In the genomic region with DNA sequence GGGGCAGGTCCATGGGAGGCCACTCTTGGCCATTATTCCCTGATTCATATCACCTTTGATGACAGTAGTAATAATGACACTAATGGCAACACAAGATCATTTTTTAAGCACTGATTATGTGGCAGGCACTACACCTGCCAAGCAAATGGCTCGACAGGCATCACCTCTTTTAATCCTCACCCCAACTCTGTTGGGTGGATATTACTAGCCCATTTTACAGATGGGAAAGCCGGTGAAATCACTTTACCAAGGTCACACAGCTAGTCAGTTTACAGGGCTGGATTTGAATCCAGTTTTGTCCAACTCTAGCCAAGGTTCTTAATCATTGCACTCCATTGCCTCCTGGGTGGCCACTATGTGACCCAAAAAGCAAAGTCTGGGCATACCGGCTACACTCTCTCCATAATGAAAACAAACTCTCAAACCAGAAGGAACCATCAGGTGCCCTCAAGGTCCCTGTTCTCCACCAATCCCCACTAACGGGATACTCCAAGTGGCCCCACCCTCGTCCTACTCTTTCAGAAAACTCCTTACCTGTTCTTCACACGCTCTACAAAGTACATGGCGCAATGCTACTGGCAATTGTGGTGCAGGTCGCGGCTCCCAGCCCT, we compare ENCODE assay signal across 8 cellular contexts. TPM values are rescaled to one million over a fixed set of nuclear protein-coding genes. Genes with fewer than 3 reads are reported as not detected.
DNase-seq lines count a peak whose midpoint lies in the region; ATAC-seq and TF ChIP-seq lines count a peak whose summit lies in the region.

No MANE protein-coding gene starts in this region.

- H3K4me3 Mint-ChIP-seq in CD8-positive, alpha-beta T cell, result peak overlapping the region; percentile 92
- H3K4me3 Mint-ChIP-seq in activated CD8-positive, alpha-beta T cell treated with anti-CD3 and anti-CD28 coated beads for 36 hours, result peak overlapping the region; percentile 99

- POLR2A ChIA-PET in CD8-positive, alpha-beta T cell (lab: Charles Lee), result interaction anchor here (0.6 to 1.3 kb wide), 3 partner anchors 21 to 56 kb away, joined by 3 read pairs; no protein-coding TSS in a partner anchor
- POLR2A ChIA-PET in activated CD8-positive, alpha-beta T cell treated with anti-CD3 and anti-CD28 coated beads for 36 hours (lab: Charles Lee), result interaction anchor here (0.9 kb wide), 1 partner anchor 14 kb away, joined by 6 read pairs; no protein-coding TSS in a partner anchor

- no peaks in the 10 kb centered on the region for H3K9me3 ChIP-seq in CD8-positive, alpha-beta T cell (ENCODE audit: low read length)
- no peaks in the 10 kb centered on the region for H3K9me3 ChIP-seq in skeletal muscle tissue (ENCODE audit: control insufficient read depth in 3 of 3, low read length in 3 of 3)

- TF ChIP-seq CTCF in CD8-positive, alpha-beta T cell (IDR thresholded peaks at IDR 0.05), result no peak
- TF ChIP-seq CTCF in activated CD8-positive, alpha-beta T cell treated with anti-CD3 and anti-CD28 coated beads for 36 hours (IDR thresholded peaks at IDR 0.05), result no peak

- peak overlapping the region; percentile 94 to 95 (median 94) for H3K9ac ChIP-seq in skeletal muscle tissue (ENCODE audit: low read depth in 1 of 3, low read length in 3 of 3)

- no peaks in the 10 kb centered on the region for H3K27me3 ChIP-seq in CD8-positive, alpha-beta T cell (ENCODE audit: insufficient read depth, low read length)
- no peaks in the 10 kb centered on the region for H3K27me3 ChIP-seq in skeletal muscle tissue (ENCODE audit: control insufficient read depth in 3 of 3, insufficient read depth in 3 of 3, low read length in 3 of 3)

- H3K36me3 ChIP-seq in CD8-positive, alpha-beta T cell (ENCODE audit: insufficient read depth, low read length), result no peaks in the 10 kb centered on the region
- no peaks in the 10 kb centered on the region for H3K36me3 ChIP-seq in skeletal muscle tissue (ENCODE audit: control insufficient read depth in 3 of 3, insufficient read depth in 3 of 3, low read length in 3 of 3)

- peaks cover 23% of the 10 kb centered on the region for H3K4me1 ChIP-seq in CD8-positive, alpha-beta T cell (ENCODE audit: insufficient read depth, low read length)
- peaks cover 11 to 23% (median 15%) of the 10 kb centered on the region in 3 donors for H3K4me1 ChIP-seq in skeletal muscle tissue (ENCODE audit: control insufficient read depth in 3 of 3, insufficient read depth in 3 of 3, low read length in 3 of 3)

- H3K4me3 ChIP-seq in CD8-positive, alpha-beta T cell (ENCODE audit: low read depth, low read length), result peak overlapping the region; percentile 63
- peak overlapping the region; percentile 86 to 96 (median 93) for H3K4me3 ChIP-seq in skeletal muscle tissue (ENCODE audit: low read length in 3 of 3)

- CTCF ChIA-PET in CD8-positive, alpha-beta T cell (lab: Charles Lee), result no interaction called here
- CTCF ChIA-PET in activated CD8-positive, alpha-beta T cell treated with anti-CD3 and anti-CD28 coated beads for 36 hours (lab: Charles Lee), result no interaction called here

- peaks cover 60% of the 10 kb centered on the region for H3K4me1 Mint-ChIP-seq in CD8-positive, alpha-beta T cell (ENCODE audit: low read depth)
- H3K4me1 Mint-ChIP-seq in activated CD8-positive, alpha-beta T cell treated with anti-CD3 and anti-CD28 coated beads for 36 hours (ENCODE audit: low read depth), result peaks cover 49% of the 10 kb centered on the region

- intact Hi-C loops in CD8-positive, alpha-beta T cell (cut with DNase I, micrococcal nuclease), result loop anchor here in 1 of 2 experiments (5.0 kb wide), 1 partner anchor 623 kb away; the partner anchor contains the start of gene RAB14
- intact Hi-C loops in activated CD8-positive, alpha-beta T cell treated with anti-CD3 and anti-CD28 coated beads for 36 hours (cut with micrococcal nuclease), result no loop called here

- no peak for DNase-seq in CD8-positive, alpha-beta T cell
- DNase-seq in activated CD8-positive, alpha-beta T cell treated with anti-CD3 and anti-CD28 coated beads for 36 hours, result no peak
- DNase-seq in hepatic stellate cell (ENCODE audit: low spot score), result peak; percentile 36
- no peak for DNase-seq in MV-4-11 (lab: John Stamatoyannopoulos, UW)

- H3K36me3 Mint-ChIP-seq in CD8-positive, alpha-beta T cell, result peaks cover 24% of the 10 kb centered on the region
- H3K36me3 Mint-ChIP-seq in activated CD8-positive, alpha-beta T cell treated with anti-CD3 and anti-CD28 coated beads for 36 hours (ENCODE audit: low read depth), result peaks cover 17% of the 10 kb centered on the region

- peak overlapping the region; percentile 95 for H3K27ac Mint-ChIP-seq in CD8-positive, alpha-beta T cell
- H3K27ac Mint-ChIP-seq in activated CD8-positive, alpha-beta T cell treated with anti-CD3 and anti-CD28 coated beads for 36 hours, result peak overlapping the region; percentile 94

- no peaks in the 10 kb centered on the region for H3K27me3 Mint-ChIP-seq in CD8-positive, alpha-beta T cell (ENCODE audit: low read depth)
- H3K27me3 Mint-ChIP-seq in activated CD8-positive, alpha-beta T cell treated with anti-CD3 and anti-CD28 coated beads for 36 hours, result no peaks in the 10 kb centered on the region

- ATAC-seq in CD8-positive, alpha-beta T cell, result no peak
- ATAC-seq in HG02943 (IDR thresholded peaks at IDR 0.05; ENCODE audit: low read depth, unreplicated experiment) (peak; percentile 3), HG03521 (IDR thresholded peaks at IDR 0.05; ENCODE audit: unreplicated experiment) (no peak), GM21515 (IDR thresholded peaks at IDR 0.05; ENCODE audit: unreplicated experiment) (no peak)
- peak; percentile 1 for ATAC-seq in activated CD8-positive, alpha-beta T cell treated with anti-CD3 and anti-CD28 coated beads for 36 hours

- H3K27ac ChIP-seq in CD8-positive, alpha-beta T cell (ENCODE audit: low read depth, low read length), result peak overlapping the region; percentile 68
- peak overlapping the region; percentile 79 for H3K27ac ChIP-seq in skeletal muscle tissue (ENCODE audit: low read depth, low read length)

- no peaks in the 10 kb centered on the region for H3K9me3 Mint-ChIP-seq in CD8-positive, alpha-beta T cell
- H3K9me3 Mint-ChIP-seq in activated CD8-positive, alpha-beta T cell treated with anti-CD3 and anti-CD28 coated beads for 36 hours, result no peaks in the 10 kb centered on the region

RNA-seq across cellular contexts. Expression of gene CDK5RAP2, which starts 0.7 kb away (rescaled TPM):
- 10 to 100 TPM; 52.1 to 55.2 TPM for total RNA-seq in CD8-positive, alpha-beta T cell
- 10 to 100 TPM; 61.5 to 67.6 TPM for total RNA-seq in activated CD8-positive, alpha-beta T cell treated with anti-CD3 and anti-CD28 coated beads for 36 hours
- 38.1 TPM for total RNA-seq in skeletal muscle tissue

Comparison
In these comparisons a context has a peak if more than half of its experiments do, and no peak if none do; other contexts are left out.
1. ATAC-seq: peak in HG02943 (single experiment) and activated CD8-positive, alpha-beta T cell treated with anti-CD3 and anti-CD28 coated beads for 36 hours (single experiment); none in CD8-positive, alpha-beta T cell (single experiment), HG03521 (single experiment) and GM21515 (single experiment).